Comparison of ENCODE assay signal across 37 cellular contexts in genomic region chr14:96867634-96868033, GRCh38.
"Had no signal": no experiment of that assay in that cellular context is flagged by ENCODE, and none has a peak within 500 bp of the region (broad histone marks: within the 10 kb centered on the region; RNA-seq: fewer than 3 reads in every experiment).

No MANE protein-coding gene starts in this region.

- H3K4me1 ChIP-seq: Peyer's patch, SJSA1 had no signal

- H3K9me3 Mint-ChIP-seq: activated CD4-positive, alpha-beta T cell treated with anti-CD3 and anti-CD28 coated beads, Interleukin-2, amount 10 ng/mL, durations not matched to agents 24 days and 14 days; activated CD8-positive, alpha-beta T cell treated with anti-CD3 and anti-CD28 coated beads for 36 hours; activated T-cell treated with anti-CD3 and anti-CD28 coated beads, Interleukin-2, amount 50 U/mL, for 72 hours; activated T-helper 17 cell treated with anti-CD3 and anti-CD28 coated beads, Interleukin-2, amount 50 U/mL, for 72 hours had no signal

- FAIRE-seq: colon had no signal

- H3K4me1 Mint-ChIP-seq: activated naive CD8-positive, alpha-beta T cell treated with anti-CD3 and anti-CD28 coated beads for 36 hours; activated T-helper 17 cell treated with anti-CD3 and anti-CD28 coated beads, Interleukin-2, amount 50 U/mL, for 72 hours had no signal

- H3K27me3 Mint-ChIP-seq: activated CD4-positive, alpha-beta T cell treated with anti-CD3 and anti-CD28 coated beads, Interleukin-2, amount 10 ng/mL, durations not matched to agents 24 days and 14 days; activated CD8-positive, alpha-beta T cell treated with anti-CD3 and anti-CD28 coated beads for 36 hours; activated naive CD8-positive, alpha-beta T cell treated with anti-CD3 and anti-CD28 coated beads for 36 hours; activated T-helper 17 cell treated with anti-CD3 and anti-CD28 coated beads, Interleukin-2, amount 50 U/mL, for 72 hours had no signal

- H3K36me3 ChIP-seq: brain microvascular endothelial cell, Peyer's patch, SJSA1 had no signal

- H3K27ac Mint-ChIP-seq: activated CD4-positive, alpha-beta T cell treated with anti-CD3 and anti-CD28 coated beads, Interleukin-2, amount 10 ng/mL, durations not matched to agents 24 days and 14 days; activated CD8-positive, alpha-beta T cell treated with anti-CD3 and anti-CD28 coated beads for 36 hours; activated naive CD8-positive, alpha-beta T cell treated with anti-CD3 and anti-CD28 coated beads for 36 hours; activated T-cell treated with anti-CD3 and anti-CD28 coated beads, Interleukin-2, amount 50 U/mL, for 72 hours; activated T-helper 17 cell treated with anti-CD3 and anti-CD28 coated beads, Interleukin-2, amount 50 U/mL, for 72 hours had no signal

- H3K9me3 ChIP-seq: MG63, Peyer's patch, SJSA1 had no signal

- DNase-seq: activated CD4-positive, alpha-beta T cell treated with anti-CD3 and anti-CD28 coated beads, Interleukin-2, amount 10 ng/mL, durations not matched to agents 24 days and 14 days; activated CD4-positive, alpha-beta T cell treated with anti-CD3 and anti-CD28 coated beads, Interleukin-2, amount 50 U/mL, for 4 hours; activated CD8-positive, alpha-beta T cell treated with anti-CD3 and anti-CD28 coated beads for 36 hours; activated effector memory CD4-positive, alpha-beta T cell treated with anti-CD3 and anti-CD28 coated beads, Interleukin-2, amount 50 U/mL, for 16 hours; activated naive CD4-positive, alpha-beta T cell; activated naive CD4-positive, alpha-beta T cell treated with anti-CD3 and anti-CD28 coated beads, Interleukin-2, amount 50 U/mL, for 16 hours; activated naive CD8-positive, alpha-beta T cell treated with anti-CD3 and anti-CD28 coated beads for 36 hours; activated T-cell treated with anti-CD3 and anti-CD28 coated beads, Interleukin-2, amount 50 U/mL, for 1 hour; activated T-cell treated with anti-CD3 and anti-CD28 coated beads, Interleukin-2, amount 50 U/mL, for 72 hours; amniotic stem cell; aorta; brain microvascular endothelial cell; central memory CD4-positive, alpha-beta T cell; MG63; NCI-H1048; NCI-H1105 treated with DMSO at 0.1 percent for 48 hours; NCI-H1436; NCI-H1694; NCI-H1930; NCI-H2081 treated with DMSO at 0.1 percent for 48 hours; NCI-H226; NCI-H510A; NCI-H526; NCI-H748 treated with DMSO at 0.1 percent for 48 hours; NK-92 treated with Interleukin-12 subunit alpha and Interleukin-12 subunit beta, amount 100 ng/mL, for 24 hours; PC-3; Peyer's patch; RPMI8226; SHP77 treated with DMSO at 0.1 percent for 48 hours; T-helper 1 cell; T-helper 2 cell; T-helper 9 cell; WERI-Rb-1 had no signal

- H3K4me3 Mint-ChIP-seq: activated CD4-positive, alpha-beta T cell treated with anti-CD3 and anti-CD28 coated beads, Interleukin-2, amount 10 ng/mL, durations not matched to agents 24 days and 14 days; activated CD8-positive, alpha-beta T cell treated with anti-CD3 and anti-CD28 coated beads for 36 hours; activated naive CD8-positive, alpha-beta T cell treated with anti-CD3 and anti-CD28 coated beads for 36 hours; activated T-cell treated with anti-CD3 and anti-CD28 coated beads, Interleukin-2, amount 50 U/mL, for 72 hours; activated T-helper 17 cell treated with anti-CD3 and anti-CD28 coated beads, Interleukin-2, amount 50 U/mL, for 72 hours had no signal

- ATAC-seq: activated CD8-positive, alpha-beta T cell treated with anti-CD3 and anti-CD28 coated beads for 36 hours; activated T-cell treated with anti-CD3 and anti-CD28 coated beads, Interleukin-2, amount 50 U/mL, for 72 hours; activated T-helper 17 cell treated with anti-CD3 and anti-CD28 coated beads, Interleukin-2, amount 50 U/mL, for 72 hours; PC-3; SK-N-SH treated with all-trans-retinoic acid at 6 μM for 48 hours had no signal

- H3K4me3 ChIP-seq: MG63, Peyer's patch, SJSA1 had no signal

- H3K27ac ChIP-seq: brain microvascular endothelial cell, Peyer's patch, SJSA1, WERI-Rb-1 had no signal

- H3K27me3 ChIP-seq: brain microvascular endothelial cell, MG63, Peyer's patch, SJSA1 had no signal
